In genomic region chr5:174436805-174437204, GRCh38 we compare ENCODE assay signal across 29 cellular contexts.
A peak's percentile ranks its signal among the peaks of the same experiment; 100 is the strongest.
DNase-seq lines count a peak whose midpoint lies in the region; ATAC-seq and TF ChIP-seq lines count a peak whose summit lies in the region.
"Had no signal": no experiment of that assay in that cellular context is flagged by ENCODE, and none has a peak within 500 bp of the region (broad histone marks: within the 10 kb centered on the region; RNA-seq: fewer than 3 reads in every experiment).

No MANE protein-coding gene starts in this region.

- intact Hi-C loops in left ventricle myocardium superior (cut with micrococcal nuclease) = no loop called here

- no peak overlapping the region for H3K4me2 ChIP-seq in parathyroid adenoma (ENCODE audit: low read length)

- no peaks in the 10 kb centered on the region for H3K36me3 ChIP-seq in parathyroid adenoma (ENCODE audit: control insufficient read depth, insufficient read depth, low read length)
- H3K36me3 ChIP-seq: SJSA1 had no signal

- no peak overlapping the region for H3K9ac ChIP-seq in parathyroid adenoma

- no peaks in the 10 kb centered on the region for H3K9me3 ChIP-seq in parathyroid adenoma (ENCODE audit: control insufficient read depth, low read length)
- H3K9me3 ChIP-seq: Caco-2, SJSA1 had no signal

- TF ChIP-seq CTCF in fibroblast of villous mesenchyme (IDR thresholded peaks at IDR 0.05; ENCODE audit: insufficient read depth, low read depth, low read length) (no peak), parathyroid adenoma (IDR thresholded peaks at IDR 0.05) (no peak)

- no peaks in the 10 kb centered on the region for H3K79me2 ChIP-seq in parathyroid adenoma

- peak; percentile 53 for DNase-seq in D341Med (ENCODE audit: low spot score)
- DNase-seq in NCI-H69 (lab: John Stamatoyannopoulos, UW) = peak; percentile 48
- peak; percentile 37 for DNase-seq in fibroblast of villous mesenchyme (ENCODE audit: low read depth)
- no peak for DNase-seq in left ventricle myocardium superior
- DNase-seq in ureter (ENCODE audit: low spot score) = no peak
- no peak for DNase-seq in anterior cingulate cortex (lab: John Stamatoyannopoulos, UW)
- DNase-seq: Caco-2; CD8-positive, alpha-beta T cell; DMS 273 treated with DMSO at 0.1 percent for 48 hours; DMS79; EL; GF-D8; H9; HFFc6; NCI-H1092 treated with DMSO at 0.1 percent for 48 hours; NCI-H1436; NCI-H187; NCI-H2081 treated with DMSO at 0.1 percent for 48 hours; NCI-H2171; NCI-H345; NCI-H510A treated with DMSO at 0.1 percent for 48 hours; NCI-H748 treated with DMSO at 0.1 percent for 48 hours; NK-92 treated with Interleukin-12 subunit alpha and Interleukin-12 subunit beta, amount 100 ng/mL, for 24 hours; PC-3; T-cell had no signal

- peaks cover 12% of the 10 kb centered on the region for H3K4me1 ChIP-seq in parathyroid adenoma
- H3K4me1 ChIP-seq: SJSA1 had no signal

- no peaks in the 10 kb centered on the region for H3K27me3 ChIP-seq in parathyroid adenoma (ENCODE audit: control insufficient read depth, insufficient read depth, low read length)
- H3K27me3 ChIP-seq: SJSA1 had no signal

- ATAC-seq in left ventricle myocardium superior (no peak), GM21723 (IDR thresholded peaks at IDR 0.05; ENCODE audit: unreplicated experiment) (no peak)
- ATAC-seq: CD8-positive, alpha-beta T cell; PC-3; T-cell had no signal

- no peak overlapping the region for H3K4me3 ChIP-seq in fibroblast of villous mesenchyme (ENCODE audit: low read depth, low read length)
- H3K4me3 ChIP-seq in parathyroid adenoma (ENCODE audit: low read depth, low read length) = no peak overlapping the region
- H3K4me3 ChIP-seq: SJSA1 had no signal

- no peak overlapping the region for H3K27ac ChIP-seq in parathyroid adenoma
- H3K27ac ChIP-seq: C4-2B, SJSA1 had no signal

- peak overlapping the region; percentile 68 for H2AFZ ChIP-seq in parathyroid adenoma

Comparison
In these comparisons a context has a peak if more than half of its experiments do, and no peak if none do; other contexts are left out.
1. DNase-seq: peak in D341Med (single experiment), NCI-H69 (single experiment) and fibroblast of villous mesenchyme (single experiment); none in left ventricle myocardium superior (single experiment), ureter (single experiment) and anterior cingulate cortex (0 of 58).